In genomic region chr15:40451497-40452158, GRCh38 we compare ENCODE assay signal across 15 cellular contexts. TPM values are rescaled to one million over a fixed set of nuclear protein-coding genes. Genes with fewer than 3 reads are reported as not detected.
A peak's percentile ranks its signal among the peaks of the same experiment; 100 is the strongest.
DNase-seq lines count a peak whose midpoint lies in the region; TF ChIP-seq lines count a peak whose summit lies in the region.
"Had no signal": no experiment of that assay in that cellular context is flagged by ENCODE, and none has a peak within 500 bp of the region (broad histone marks: within the 10 kb centered on the region; RNA-seq: fewer than 3 reads in every experiment).

No MANE protein-coding gene starts in this region.

- no peak for TF ChIP-seq EP300 in transverse colon (IDR thresholded peaks at IDR 0.05; ENCODE audit: low read depth)

- no peak for DNase-seq in activated naive CD4-positive, alpha-beta T cell (lab: John Stamatoyannopoulos, UW)
- DNase-seq in activated CD4-positive, alpha-beta memory T cell treated with anti-CD3 and anti-CD28 coated beads for 36 hours: no peak
- DNase-seq in transverse colon (peak; percentile 26), NCI-H69 (lab: John Stamatoyannopoulos, UW) (no peak), activated gamma-delta T cell (lab: John Stamatoyannopoulos, UW) (no peak), NCI-H2081 (lab: John Stamatoyannopoulos, UW) (no peak)
- DNase-seq: activated CD4-positive, alpha-beta T cell treated with anti-CD3 and anti-CD28 coated beads, Interleukin-2, amount 50 U/mL, for 1 hour; activated effector memory CD4-positive, alpha-beta T cell treated with Interleukin-2 at 50 U/mL for 16 hours; NCI-H2029 treated with DMSO at 0.1 percent for 48 hours; NCI-H774; stimulated activated CD8-positive, alpha-beta memory T cell treated with anti-CD3 and anti-CD28 coated beads, Interleukin-4, amount 100 ng/mL, for 48 hours; trophoblast cell had no signal

- H3K27ac ChIP-seq in transverse colon: peak overlapping the region; percentile 52 to 78 (median 64)
- H3K27ac ChIP-seq: neutrophil had no signal

- H3K4me1 ChIP-seq in iPS-15b (ENCODE audit: control insufficient read depth, insufficient read depth, low read length) (peaks cover 32% of the 10 kb centered on the region), transverse colon (peaks cover 22 to 69% (median 40%) of the 10 kb centered on the region in 4 donors)

- H3K4me1 Mint-ChIP-seq in activated naive CD4-positive, alpha-beta T cell treated with anti-CD3 and anti-CD28 coated beads, Interleukin-2, amount 50 U/mL, for 24 hours: peaks cover 93% of the 10 kb centered on the region
- peaks cover 74% of the 10 kb centered on the region for H3K4me1 Mint-ChIP-seq in activated CD4-positive, alpha-beta memory T cell treated with anti-CD3 and anti-CD28 coated beads for 36 hours (ENCODE audit: low read depth)

- WGBS in transverse colon (ENCODE audit: low coverage in 1 of 2), 2 donors: 35 to 40% methylated on average over 1 to 3 of the region's 3 CpGs

- H3K4me3 Mint-ChIP-seq in activated naive CD4-positive, alpha-beta T cell treated with anti-CD3 and anti-CD28 coated beads, Interleukin-2, amount 50 U/mL, for 24 hours: peak overlapping the region; percentile 51
- no peak overlapping the region for H3K4me3 Mint-ChIP-seq in activated CD4-positive, alpha-beta memory T cell treated with anti-CD3 and anti-CD28 coated beads for 36 hours

- H3K36me3 Mint-ChIP-seq in activated naive CD4-positive, alpha-beta T cell treated with anti-CD3 and anti-CD28 coated beads, Interleukin-2, amount 50 U/mL, for 24 hours: peaks cover 3% of the 10 kb centered on the region
- H3K36me3 Mint-ChIP-seq in activated CD4-positive, alpha-beta memory T cell treated with anti-CD3 and anti-CD28 coated beads for 36 hours: peaks cover 3% of the 10 kb centered on the region

- no peaks in the 10 kb centered on the region for H3K27me3 ChIP-seq in iPS-15b (ENCODE audit: control insufficient read depth, insufficient read depth, low read length)
- H3K27me3 ChIP-seq in transverse colon: no peaks in the 10 kb centered on the region
- H3K27me3 ChIP-seq: neutrophil had no signal

- CTCF ChIA-PET in activated CD4-positive, alpha-beta memory T cell treated with anti-CD3 and anti-CD28 coated beads for 36 hours (lab: Charles Lee): interaction anchor here (0.9 to 1.8 kb wide), 6 partner anchors 9 to 172 kb away, joined by 3 to 7 read pairs (median 4); partner anchors contain the start of gene BAHD1

- H3K9me3 Mint-ChIP-seq in activated naive CD4-positive, alpha-beta T cell treated with anti-CD3 and anti-CD28 coated beads, Interleukin-2, amount 50 U/mL, for 24 hours: no peaks in the 10 kb centered on the region
- H3K9me3 Mint-ChIP-seq in activated CD4-positive, alpha-beta memory T cell treated with anti-CD3 and anti-CD28 coated beads for 36 hours: no peaks in the 10 kb centered on the region

- H3K36me3 ChIP-seq in iPS-15b (ENCODE audit: control insufficient read depth, insufficient read depth, low read length): no peaks in the 10 kb centered on the region
- no peaks in the 10 kb centered on the region for H3K36me3 ChIP-seq in transverse colon
- H3K36me3 ChIP-seq: neutrophil had no signal

- no peak for TF ChIP-seq POLR2A in transverse colon (IDR thresholded peaks at IDR 0.05)

- H3K27ac Mint-ChIP-seq in activated naive CD4-positive, alpha-beta T cell treated with anti-CD3 and anti-CD28 coated beads, Interleukin-2, amount 50 U/mL, for 24 hours: peak overlapping the region; percentile 67
- peak overlapping the region; percentile 44 for H3K27ac Mint-ChIP-seq in activated CD4-positive, alpha-beta memory T cell treated with anti-CD3 and anti-CD28 coated beads for 36 hours

- POLR2A ChIA-PET in activated CD4-positive, alpha-beta memory T cell treated with anti-CD3 and anti-CD28 coated beads for 36 hours (lab: Charles Lee): no interaction called here

- in situ Hi-C loops in transverse colon (cut with MboI; ENCODE audit: low pct_ligation_motif_present in 1 of 4, low pct_unique_long_range_greater_than_20kb in 1 of 4, low sequenced_read_pairs in 3 of 4): no loop called here

- no peaks in the 10 kb centered on the region for H3K27me3 Mint-ChIP-seq in activated naive CD4-positive, alpha-beta T cell treated with anti-CD3 and anti-CD28 coated beads, Interleukin-2, amount 50 U/mL, for 24 hours
- H3K27me3 Mint-ChIP-seq in activated CD4-positive, alpha-beta memory T cell treated with anti-CD3 and anti-CD28 coated beads for 36 hours: no peaks in the 10 kb centered on the region

- H3K4me3 ChIP-seq in iPS-15b (ENCODE audit: low read depth, low read length) (no peak overlapping the region), transverse colon (no peak overlapping the region)

- intact Hi-C loops in activated CD4-positive, alpha-beta memory T cell treated with anti-CD3 and anti-CD28 coated beads for 36 hours (cut with micrococcal nuclease): no loop called here
- intact Hi-C loops in transverse colon (cut with DNase I; ENCODE audit: low total_unique reads): no loop called here

- TF ChIP-seq CTCF in transverse colon (IDR thresholded peaks at IDR 0.05): no peak

- H3K9ac ChIP-seq in iPS-15b (ENCODE audit: low read depth, low read length): peak overlapping the region; percentile 32

- H3K9me3 ChIP-seq in iPS-15b (ENCODE audit: control insufficient read depth, insufficient read depth, low read length) (no peaks in the 10 kb centered on the region), transverse colon (no peaks in the 10 kb centered on the region)
- H3K9me3 ChIP-seq: neutrophil had no signal

RNA-seq across cellular contexts. Expression of gene BAHD1, which starts 10.9 kb away (rescaled TPM):
- total RNA-seq in activated CD4-positive, alpha-beta memory T cell treated with anti-CD3 and anti-CD28 coated beads for 36 hours: 10 to 100 TPM; 18.8 to 19.5 TPM
- total RNA-seq in transverse colon: 10 to 100 TPM in 3 of 4 donors, 1 to 10 TPM in 1; 9.0 to 35.5 (median 26.4) TPM

RNA-seq across cellular contexts. Expression of gene CHST14, which starts 19.2 kb away (rescaled TPM):
- 1 to 10 TPM; 8.2 to 8.7 TPM for total RNA-seq in activated CD4-positive, alpha-beta memory T cell treated with anti-CD3 and anti-CD28 coated beads for 36 hours
- 1 to 10 TPM in 3 of 4 donors, not detected in 1; 2.9 to 8.8 (median 4.1) TPM for total RNA-seq in transverse colon

RNA-seq across cellular contexts. Expression of gene IVD, which starts 46.0 kb away (rescaled TPM):
- 10 to 100 TPM; 37.3 to 38.7 TPM for total RNA-seq in activated CD4-positive, alpha-beta memory T cell treated with anti-CD3 and anti-CD28 coated beads for 36 hours
- total RNA-seq in transverse colon: 100 to 1,000 TPM in 1 of 4 donors, 10 to 100 TPM in 3; 51.4 to 122 (median 58.7) TPM
